ENCODE assay signal across 35 cellular contexts in the genomic region with DNA sequence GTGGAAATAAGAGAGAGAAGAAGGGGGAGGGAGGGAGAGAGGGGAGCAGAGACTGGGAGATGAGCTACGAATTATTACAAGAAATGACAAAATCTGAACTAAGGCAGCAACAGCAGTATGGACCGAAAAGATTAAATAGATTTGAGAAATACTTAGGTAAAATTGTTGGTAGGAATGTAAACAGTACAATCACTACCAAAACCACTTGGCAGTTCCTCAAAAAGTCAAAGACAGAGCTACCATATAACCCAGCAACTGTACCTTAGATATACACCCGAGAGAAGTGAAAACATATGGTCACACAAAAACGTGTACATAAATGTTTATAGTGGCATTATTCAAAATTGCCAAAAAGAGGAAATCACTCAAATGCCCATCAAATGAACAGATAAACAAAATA. TPM values are rescaled to one million over a fixed set of nuclear protein-coding genes. Genes with fewer than 3 reads are reported as not detected.
DNase-seq lines count a peak whose midpoint lies in the region; ATAC-seq and TF ChIP-seq lines count a peak whose summit lies in the region.
"Had no signal": no experiment of that assay in that cellular context is flagged by ENCODE, and none has a peak within 500 bp of the region (broad histone marks: within the 10 kb centered on the region; RNA-seq: fewer than 3 reads in every experiment).

No MANE protein-coding gene starts in this region.

- H2AFZ ChIP-seq in SK-N-SH (ENCODE audit: low read depth) (no peak overlapping the region), osteoblast (ENCODE audit: low read length) (no peak overlapping the region)

- 96% methylated on average over 4 of the region's 4 CpGs for WGBS in SK-N-SH (ENCODE audit: low lambda C conversion rate)
- 92 to 100% methylated on average over 1 to 4 of the region's 4 CpGs for WGBS in endodermal cell (ENCODE audit: insufficient coverage in 1 of 2, insufficient read length in 1 of 2), 2 experiments

- H3K36me3 ChIP-seq in SK-N-SH (replicated peaks in 1 of 2; ENCODE audit: control insufficient read depth in 1 of 2, insufficient read depth in 2 of 2, low read length in 1 of 2): peaks cover 49 to 51% of the 10 kb centered on the region in 2 experiments
- H3K36me3 ChIP-seq in endodermal cell (ENCODE audit: control insufficient read depth, insufficient read depth, low read length): peaks cover 88% of the 10 kb centered on the region
- peaks cover 7% of the 10 kb centered on the region for H3K36me3 ChIP-seq in osteoblast (ENCODE audit: insufficient read depth, low read length)
- H3K36me3 ChIP-seq: breast epithelium, colonic mucosa had no signal

- peaks cover 9% of the 10 kb centered on the region for H3K36me3 Mint-ChIP-seq in HFFc6 (ENCODE audit: low read depth)
- H3K36me3 Mint-ChIP-seq in endodermal cell (ENCODE audit: low read depth): peaks cover 66% of the 10 kb centered on the region

- intact Hi-C loops in left colon (cut with DNase I, micrococcal nuclease): no loop called here

- H3K4me3 ChIP-seq in SK-N-SH (ENCODE audit: low read depth in 2 of 2, low read length in 1 of 2) (no peak overlapping the region), endodermal cell (ENCODE audit: low read length) (no peak overlapping the region), osteoblast (ENCODE audit: insufficient read depth, low read length) (no peak overlapping the region)
- H3K4me3 ChIP-seq: breast epithelium, colonic mucosa had no signal

- TF ChIP-seq EP300 in SK-N-SH (IDR thresholded peaks at IDR 0.05; ENCODE audit: borderline replicate concordance in 1 of 2, low read depth in 1 of 2, low read length in 1 of 2): no peak

- no peak overlapping the region for H3K9ac ChIP-seq in SK-N-SH
- H3K9ac ChIP-seq in endodermal cell (ENCODE audit: extremely low read depth, low read length, poor library complexity, severe bottlenecking): no peak overlapping the region

- H3K9me3 Mint-ChIP-seq in HFFc6: no peaks in the 10 kb centered on the region
- no peaks in the 10 kb centered on the region for H3K9me3 Mint-ChIP-seq in endodermal cell
- H3K9me3 Mint-ChIP-seq: activated T-cell treated with anti-CD3 and anti-CD28 coated beads, Interleukin-2, amount 50 U/mL, for 24 hours; naive thymus-derived CD8-positive, alpha-beta T cell had no signal

- no peak for TF ChIP-seq CTCF in SK-N-SH (IDR thresholded peaks at IDR 0.05)
- no peak for TF ChIP-seq CTCF in HFFc6 (IDR thresholded peaks at IDR 0.05)
- TF ChIP-seq CTCF in endodermal cell (conservative IDR thresholded peaks at IDR 0.05): no peak
- no peak for TF ChIP-seq CTCF in osteoblast (IDR thresholded peaks at IDR 0.05; ENCODE audit: extremely low read depth, low read depth, low read length)

- TF ChIP-seq RAD21 in SK-N-SH (IDR thresholded peaks at IDR 0.05; ENCODE audit: low read length): no peak

- H3K4me1 ChIP-seq in SK-N-SH (ENCODE audit: control insufficient read depth in 1 of 2, insufficient read depth in 2 of 2, low read depth in 1 of 2, low read length in 1 of 2): peaks cover 0 to 2% of the 10 kb centered on the region in 2 experiments; a peak in 2 of 4 replicates
- H3K4me1 ChIP-seq in endodermal cell (ENCODE audit: control insufficient read depth, insufficient read depth, low read length): no peaks in the 10 kb centered on the region
- H3K4me1 ChIP-seq in osteoblast (ENCODE audit: insufficient read depth, low read length): peaks cover 11% of the 10 kb centered on the region
- H3K4me1 ChIP-seq: breast epithelium, colonic mucosa had no signal

- no peaks in the 10 kb centered on the region for H3K9me3 ChIP-seq in SK-N-SH
- no peaks in the 10 kb centered on the region for H3K9me3 ChIP-seq in endodermal cell (ENCODE audit: control insufficient read depth, low read length)
- no peaks in the 10 kb centered on the region for H3K9me3 ChIP-seq in osteoblast (ENCODE audit: low read depth, low read length)
- H3K9me3 ChIP-seq: breast epithelium, colonic mucosa had no signal

- H3K4me2 ChIP-seq in SK-N-SH (no peak overlapping the region), osteoblast (ENCODE audit: insufficient read depth, low read length) (no peak overlapping the region)

- peak overlapping the region; percentile 17; the same call in 1 of the 2 replicates for H3K27ac Mint-ChIP-seq in HFFc6
- peak overlapping the region; percentile 7 for H3K27ac Mint-ChIP-seq in endodermal cell
- H3K27ac Mint-ChIP-seq: activated T-cell treated with anti-CD3 and anti-CD28 coated beads, Interleukin-2, amount 50 U/mL, for 24 hours had no signal

- H3K4me3 Mint-ChIP-seq in HFFc6 (no peak overlapping the region), endodermal cell (no peak overlapping the region)
- H3K4me3 Mint-ChIP-seq: activated T-cell treated with anti-CD3 and anti-CD28 coated beads, Interleukin-2, amount 50 U/mL, for 24 hours; naive thymus-derived CD8-positive, alpha-beta T cell had no signal

- H4K20me1 ChIP-seq in SK-N-SH (ENCODE audit: insufficient read depth): peaks cover 11% of the 10 kb centered on the region
- no peaks in the 10 kb centered on the region for H4K20me1 ChIP-seq in osteoblast (ENCODE audit: insufficient read depth, low read length)

- no peaks in the 10 kb centered on the region for H3F3A ChIP-seq in SK-N-SH (replicated peaks; ENCODE audit: insufficient read depth)

- H3K4me1 Mint-ChIP-seq in HFFc6 (ENCODE audit: low read depth) (peaks cover 25% of the 10 kb centered on the region), endodermal cell (peaks cover 12% of the 10 kb centered on the region)

- POLR2A ChIA-PET in SK-N-SH (lab: Yijun Ruan, JAX): no interaction called here

- ATAC-seq in SK-N-SH treated with all-trans-retinoic acid at 6 μM for 48 hours (no peak), left colon (no peak)
- ATAC-seq: naive thymus-derived CD8-positive, alpha-beta T cell; Panc1 had no signal

- no peaks in the 10 kb centered on the region for H3K9me2 ChIP-seq in SK-N-SH

- H3K27ac ChIP-seq in SK-N-SH (ENCODE audit: low read depth in 2 of 2, low read length in 1 of 2): no peak overlapping the region
- no peak overlapping the region for H3K27ac ChIP-seq in endodermal cell (ENCODE audit: low read depth, low read length)
- H3K27ac ChIP-seq in osteoblast (ENCODE audit: low read depth, low read length): peak overlapping the region; percentile 35
- H3K27ac ChIP-seq: 22Rv1, breast epithelium, C4-2B, colonic mucosa, epithelial cell of prostate, WERI-Rb-1 had no signal

- H3K27me3 Mint-ChIP-seq in HFFc6 (ENCODE audit: insufficient read depth): peaks cover 3% of the 10 kb centered on the region; the same call in 1 of the 2 replicates
- H3K27me3 Mint-ChIP-seq in endodermal cell (ENCODE audit: insufficient read depth): no peaks in the 10 kb centered on the region
- H3K27me3 Mint-ChIP-seq: activated T-cell treated with anti-CD3 and anti-CD28 coated beads, Interleukin-2, amount 50 U/mL, for 24 hours; naive thymus-derived CD8-positive, alpha-beta T cell had no signal

- H3K79me2 ChIP-seq in SK-N-SH (ENCODE audit: insufficient read depth) (peaks cover 90% of the 10 kb centered on the region), osteoblast (ENCODE audit: insufficient read depth, low read length) (peaks cover 61% of the 10 kb centered on the region)

- DNase-seq in SK-N-SH: no peak
- no peak for DNase-seq in HFFc6
- DNase-seq in endodermal cell: no peak
- no peak for DNase-seq in osteoblast (ENCODE audit: insufficient read length, low spot score, missing footprints)
- no peak for DNase-seq in cerebellar cortex (ENCODE audit: low spot score)
- DNase-seq in left colon: no peak
- no peak for DNase-seq in NCI-H187 treated with DMSO at 0.1 percent for 48 hours (lab: John Stamatoyannopoulos, UW)
- DNase-seq: activated CD4-positive, alpha-beta T cell treated with anti-CD3 and anti-CD28 coated beads for 48 hours; activated T-cell treated with anti-CD3 and anti-CD28 coated beads, Interleukin-2, amount 50 U/mL, for 24 hours; amniotic stem cell; Calu3; colonic mucosa; DMS79; effector CD8-positive, alpha-beta T cell; head of caudate nucleus; Karpas-422; kidney; midbrain; naive thymus-derived CD8-positive, alpha-beta T cell; NCI-H1436; NCI-H748 treated with DMSO at 0.1 percent for 48 hours; occipital lobe; SHP77 treated with DMSO at 0.1 percent for 48 hours; stimulated activated CD4-positive, alpha-beta T cell treated with anti-CD3 and anti-CD28 coated beads, Interleukin-15, amount 100 ng/mL, for 24 hours; stimulated activated CD4-positive, alpha-beta T cell treated with anti-CD3 and anti-CD28 coated beads, Interleukin-4, amount 100 ng/mL, for 4 hours; substantia nigra; SW 1271; trophoblast cell; WERI-Rb-1 had no signal

- H3K27me3 ChIP-seq in SK-N-SH (ENCODE audit: insufficient read depth) (no peaks in the 10 kb centered on the region), endodermal cell (ENCODE audit: control insufficient read depth, insufficient read depth, low read length, poor library complexity, severe bottlenecking) (no peaks in the 10 kb centered on the region), osteoblast (ENCODE audit: insufficient read depth, low read length) (no peaks in the 10 kb centered on the region)
- H3K27me3 ChIP-seq: breast epithelium, colonic mucosa had no signal

- CTCF ChIA-PET in SK-N-SH (lab: Yijun Ruan, JAX): interaction anchor here (1.0 to 2.4 kb wide), 3 partner anchors 14 to 110 kb away, joined by 3 to 11 read pairs (median 10); no protein-coding TSS in a partner anchor

RNA-seq across cellular contexts. Expression of a gene that starts 14.1 kb away (rescaled TPM):
- 8.0 and 9.4 TPM in 2 replicates for polyA plus RNA-seq in SK-N-SH (2012; rRNA removed)
- 12.2 and 15.0 TPM in 2 replicates for polyA plus RNA-seq in SK-N-SH (2012; cell fraction: cytosol; rRNA removed)
- 3.7 and 6.8 TPM in 2 replicates for polyA plus RNA-seq in SK-N-SH (2012; cell fraction: nucleus; rRNA removed)
- total RNA-seq in HFFc6 (2021; fragmentation: NEBNext Ultra II Directional; extraction: Animal tissue kit (Norgen Biotek cat#: 25700)): 10 to 100 TPM; 15.9 to 20.5 (median 18.0) TPM
- total RNA-seq in endodermal cell: 100 to 1,000 TPM in 1 of 2 donors, 10 to 100 TPM in 1; 58.0 to 140 TPM
- 35.7 TPM for polyA plus RNA-seq in endodermal cell (2013, experiment 1 of 2)
- polyA plus RNA-seq in endodermal cell (2013, experiment 2 of 2): 35.5 TPM
- 18.5 and 23.9 TPM in 2 replicates for total RNA-seq in osteoblast
- total RNA-seq in left colon: 10 to 100 TPM; 74.7 to 76.9 TPM

RNA-seq across cellular contexts. Expression of a gene that starts 41.6 kb away (rescaled TPM):
- 7.8 and 10.7 TPM in 2 replicates for polyA plus RNA-seq in SK-N-SH (2012; rRNA removed)
- 15.2 and 21.6 TPM in 2 replicates for polyA plus RNA-seq in SK-N-SH (2012; cell fraction: cytosol; rRNA removed)
- polyA plus RNA-seq in SK-N-SH (2012; cell fraction: nucleus; rRNA removed): 3.0 and 6.7 TPM in 2 replicates
- total RNA-seq in HFFc6 (2021; fragmentation: NEBNext Ultra II Directional; extraction: Animal tissue kit (Norgen Biotek cat#: 25700)): 10 to 100 TPM; 19.1 to 29.2 (median 25.7) TPM
- 10 to 100 TPM in 1 of 2 donors, 1 to 10 TPM in 1; 9.7 to 21.4 TPM for total RNA-seq in endodermal cell
- polyA plus RNA-seq in endodermal cell (2013, experiment 1 of 2): 21.4 TPM
- polyA plus RNA-seq in endodermal cell (2013, experiment 2 of 2): 21.9 TPM
- 27.9 and 28.0 TPM in 2 replicates for total RNA-seq in osteoblast
- total RNA-seq in left colon: 10 to 100 TPM; 11.0 to 13.6 TPM

RNA-seq across cellular contexts. Expression of a gene that starts 41.7 kb away (rescaled TPM):
- 0.30 and 0.34 TPM in 2 replicates for polyA plus RNA-seq in SK-N-SH (2012; rRNA removed)
- 0.35 and 0.49 TPM in 2 replicates for polyA plus RNA-seq in SK-N-SH (2012; cell fraction: cytosol; rRNA removed)
- polyA plus RNA-seq in SK-N-SH (2012; cell fraction: nucleus; rRNA removed): 0.16 and 0.45 TPM in 2 replicates
- total RNA-seq in HFFc6 (2021; fragmentation: NEBNext Ultra II Directional; extraction: Animal tissue kit (Norgen Biotek cat#: 25700)): under 1 TPM in 4 of 6 experiments, not detected in 2; 0.16 to 0.48 (median 0.30) TPM
- 1 to 10 TPM; 1.6 TPM for total RNA-seq in endodermal cell
- polyA plus RNA-seq in endodermal cell (2013, experiment 1 of 2): 1.5 TPM
- 0.54 TPM for polyA plus RNA-seq in endodermal cell (2013, experiment 2 of 2)
- 0.29 and 0.36 TPM in 2 replicates for total RNA-seq in osteoblast
- under 1 TPM; 0.43 to 0.45 TPM for total RNA-seq in left colon
- total RNA-seq: colonic mucosa had no signal
